ENCODE assay signal across 11 cellular contexts in genomic region chr6:132872923-132873322, GRCh38. TPM values are rescaled to one million over a fixed set of nuclear protein-coding genes. Genes with fewer than 3 reads are reported as not detected.
DNase-seq lines count a peak whose midpoint lies in the region; ATAC-seq and TF ChIP-seq lines count a peak whose summit lies in the region.
"Had no signal": no experiment of that assay in that cellular context is flagged by ENCODE, and none has a peak within 500 bp of the region (broad histone marks: within the 10 kb centered on the region; RNA-seq: fewer than 3 reads in every experiment).

No MANE protein-coding gene starts in this region.

- H3K27ac ChIP-seq in GM23338 (ENCODE audit: low read depth) (no peak overlapping the region), osteoblast (ENCODE audit: low read depth, low read length) (no peak overlapping the region), heart left ventricle (no peak overlapping the region)
- H3K27ac ChIP-seq: right atrium auricular region, VCaP had no signal

- H3K4me3 ChIP-seq in GM23338 (no peak overlapping the region), osteoblast (ENCODE audit: insufficient read depth, low read length) (no peak overlapping the region), heart left ventricle (no peak overlapping the region)
- H3K4me3 ChIP-seq: right atrium auricular region had no signal

- H3K27me3 Mint-ChIP-seq in GM23338 (ENCODE audit: insufficient read depth, low read depth, poor library complexity) = no peaks in the 10 kb centered on the region

- no peak overlapping the region for H3K4me2 ChIP-seq in GM23338
- no peak overlapping the region for H3K4me2 ChIP-seq in osteoblast (ENCODE audit: insufficient read depth, low read length)

- H3K9me2 ChIP-seq in GM23338 (ENCODE audit: insufficient read depth) = no peaks in the 10 kb centered on the region

- no peak overlapping the region for H3K27ac Mint-ChIP-seq in GM23338

- H3K9me3 ChIP-seq in osteoblast (ENCODE audit: low read depth, low read length) = no peaks in the 10 kb centered on the region
- H3K9me3 ChIP-seq in heart left ventricle = peaks cover 0 to 11% (median 0%) of the 10 kb centered on the region in 12 donors

- CTCF ChIA-PET in GM10248 (lab: Yijun Ruan, JAX) = interaction anchor here (0.9 kb wide), 1 partner anchor 88 kb away, joined by 3 read pairs; no protein-coding TSS in a partner anchor

- WGBS in heart left ventricle, 4 donors = 96 to 100% (median 98%) methylated on average over 1 of the region's 1 CpG

- intact Hi-C loops in heart left ventricle (cut with DNase I) = no loop called here

- H3K27me3 ChIP-seq in GM23338 (ENCODE audit: insufficient read depth) (no peaks in the 10 kb centered on the region), osteoblast (ENCODE audit: insufficient read depth, low read length) (no peaks in the 10 kb centered on the region), heart left ventricle (no peaks in the 10 kb centered on the region)
- H3K27me3 ChIP-seq: right atrium auricular region had no signal

- TF ChIP-seq POLR2A in heart left ventricle (IDR thresholded peaks at IDR 0.05) = no peak

- H3K36me3 Mint-ChIP-seq in GM23338 (ENCODE audit: low read depth) = peaks cover 9% of the 10 kb centered on the region

- peaks cover 12% of the 10 kb centered on the region for H3K9me3 Mint-ChIP-seq in GM23338

- DNase-seq in GM10248 (ENCODE audit: extremely low spot score) (peak; percentile 52), GM23338 (ENCODE audit: low spot score) (no peak), osteoblast (ENCODE audit: insufficient read length, low spot score, missing footprints) (no peak), heart left ventricle (no peak), globus pallidus (ENCODE audit: low spot score) (no peak), GDM1 (lab: John Stamatoyannopoulos, UW) (no peak)
- DNase-seq: mammary epithelial cell had no signal

- H3K79me2 ChIP-seq in GM23338 (replicated peaks; ENCODE audit: insufficient read depth) = no peaks in the 10 kb centered on the region
- H3K79me2 ChIP-seq in osteoblast (ENCODE audit: insufficient read depth, low read length) = no peaks in the 10 kb centered on the region

- H3F3A ChIP-seq in GM23338 (replicated peaks; ENCODE audit: low read depth) = no peaks in the 10 kb centered on the region

- no peaks in the 10 kb centered on the region for H3K4me1 Mint-ChIP-seq in GM23338

- POLR2A ChIA-PET in GM10248 (lab: Yijun Ruan, JAX) = no interaction called here

- H3K4me1 ChIP-seq in GM23338 (ENCODE audit: insufficient read depth) (no peaks in the 10 kb centered on the region), osteoblast (ENCODE audit: insufficient read depth, low read length) (no peaks in the 10 kb centered on the region), heart left ventricle (no peaks in the 10 kb centered on the region)
- H3K4me1 ChIP-seq: right atrium auricular region had no signal

- H3K36me3 ChIP-seq in GM23338 (ENCODE audit: insufficient read depth) = 0 out of 2 replicates have a peak, but pooled peaks cover 3% of the 10 kb centered on the region
- no peaks in the 10 kb centered on the region for H3K36me3 ChIP-seq in osteoblast (ENCODE audit: insufficient read depth, low read length)
- no peaks in the 10 kb centered on the region for H3K36me3 ChIP-seq in heart left ventricle
- H3K36me3 ChIP-seq: right atrium auricular region had no signal

- H2AFZ ChIP-seq in GM23338 (peak overlapping the region; percentile 38; the same call in 1 of the 2 replicates), osteoblast (ENCODE audit: low read length) (no peak overlapping the region)

- H3K4me3 Mint-ChIP-seq in GM23338 = no peak overlapping the region

- ATAC-seq in GM19035 (IDR thresholded peaks at IDR 0.05; ENCODE audit: unreplicated experiment) (peak; percentile 99), GM23338 (no peak), HG03280 (IDR thresholded peaks at IDR 0.05; ENCODE audit: unreplicated experiment) (peak; percentile 99), heart left ventricle (no peak)

- H4K20me1 ChIP-seq in GM23338 (replicated peaks; ENCODE audit: insufficient read depth) (no peaks in the 10 kb centered on the region), osteoblast (ENCODE audit: insufficient read depth, low read length) (no peaks in the 10 kb centered on the region)

- TF ChIP-seq CTCF in GM10248 (IDR thresholded peaks at IDR 0.05; ENCODE audit: control extremely low read depth, extremely low read depth, low read depth, missing control alignments) (no peak), GM23338 (conservative IDR thresholded peaks at IDR 0.05; ENCODE audit: low read depth in 2 of 2) (no peak), osteoblast (IDR thresholded peaks at IDR 0.05; ENCODE audit: extremely low read depth, low read depth, low read length) (no peak), heart left ventricle (IDR thresholded peaks at IDR 0.05) (no peak)

TF ChIP-seq in GM23338, 12 proteins besides CTCF, POLR2A, EP300 and RAD21:
- TF ChIP-seq POLR2AphosphoS5 (IDR thresholded peaks at IDR 0.05; ENCODE audit: low read depth) (no peak), EZH2 (IDR thresholded peaks at IDR 0.05; ENCODE audit: low read depth, unreplicated experiment) (no peak), ZNF331 (CRISPR knock-in tag; IDR thresholded peaks at IDR 0.05; ENCODE audit: low read depth) (no peak), CREB1 (CRISPR knock-in tag; IDR thresholded peaks at IDR 0.05; ENCODE audit: low read depth) (no peak)

RNA-seq across cellular contexts. Expression of gene RPS12, which starts 58.6 kb away (rescaled TPM):
- total RNA-seq in GM23338 (2014; rRNA removed; shearing (Covaris generic)) = 1,103 and 1,363 TPM in 2 replicates
- polyA plus RNA-seq in GM23338 (2016; fragmentation: Nextera tagmentation; extraction: Ambion mirVana) (1,209 and 1,220 TPM in 2 replicates), heart left ventricle (1,000 to 10,000 TPM in 1 of 2 donors, 100 to 1,000 TPM in 1; 421 to 2,078 TPM)
- total RNA-seq in osteoblast (961 and 1,137 TPM in 2 replicates), heart left ventricle (100 to 1,000 TPM; 336 to 694 (median 475) TPM)

Comparison
In these comparisons a context has a peak if more than half of its experiments do, and no peak if none do; other contexts are left out.
1. ATAC-seq: peak in GM19035 (single experiment) and HG03280 (single experiment); none in GM23338 (single experiment) and heart left ventricle (0 of 4).